10 cellular contexts compared by ENCODE assay signal in genomic region chr20:47727909-47728361, GRCh38. TPM values are rescaled to one million over a fixed set of nuclear protein-coding genes. Genes with fewer than 3 reads are reported as not detected.
DNase-seq lines count a peak whose midpoint lies in the region; ATAC-seq and TF ChIP-seq lines count a peak whose summit lies in the region.
"Had no signal": no experiment of that assay in that cellular context is flagged by ENCODE, and none has a peak within 500 bp of the region (broad histone marks: within the 10 kb centered on the region; RNA-seq: fewer than 3 reads in every experiment).

No MANE protein-coding gene starts in this region.

- H3K4me2 ChIP-seq in OCI-LY3 (ENCODE audit: low read length) = peak overlapping the region; percentile 89

- POLR2A ChIA-PET in activated CD4-positive, alpha-beta T cell treated with anti-CD3 and anti-CD28 coated beads, Interleukin-2, amount 10 ng/mL, durations not matched to agents 7 days and 5 days (lab: Charles Lee) = no interaction called here

- H3K27ac Mint-ChIP-seq in activated CD4-positive, alpha-beta T cell treated with anti-CD3 and anti-CD28 coated beads, Interleukin-2, amount 10 ng/mL, durations not matched to agents 7 days and 5 days = peak overlapping the region; percentile 98

- peak overlapping the region; percentile 40 for H3K9ac ChIP-seq in OCI-LY3 (ENCODE audit: low read length)

- no peak for TF ChIP-seq POLR2A in spleen (IDR thresholded peaks at IDR 0.05)

- H3K4me1 ChIP-seq in OCI-LY3 (ENCODE audit: low read length) (peaks cover 32% of the 10 kb centered on the region), left ventricle myocardium inferior (peaks cover 24% of the 10 kb centered on the region), spleen (peaks cover 18 to 59% (median 33%) of the 10 kb centered on the region in 6 donors)

- no peaks in the 10 kb centered on the region for H3K79me2 ChIP-seq in OCI-LY3 (ENCODE audit: low read length)

- WGBS in spleen, 5 donors = 25 to 41% (median 30%) methylated on average over 17 of the region's 17 CpGs

- peak overlapping the region; percentile 69 for H3K4me3 Mint-ChIP-seq in activated CD4-positive, alpha-beta T cell treated with anti-CD3 and anti-CD28 coated beads, Interleukin-2, amount 10 ng/mL, durations not matched to agents 7 days and 5 days

- DNase-seq in activated CD4-positive, alpha-beta T cell treated with anti-CD3 and anti-CD28 coated beads, Interleukin-2, amount 10 ng/mL, durations not matched to agents 7 days and 5 days = peak; percentile 12
- DNase-seq in activated CD4-positive, alpha-beta T cell treated with anti-CD3 and anti-CD28 coated beads for 48 hours = no peak
- DNase-seq in left ventricle myocardium inferior (no peak), spleen (peak; percentile 90), SKM-1 (lab: John Stamatoyannopoulos, UW; ENCODE audit: unreplicated experiment) (no peak), mucosa of gallbladder (ENCODE audit: low spot score) (no peak)
- DNase-seq: NCI-H1417, SW 1271 had no signal

- no peak for TF ChIP-seq CTCF in OCI-LY3 (IDR thresholded peaks at IDR 0.05; ENCODE audit: low read depth, low read length)
- TF ChIP-seq CTCF in left ventricle myocardium inferior (IDR thresholded peaks at IDR 0.05; ENCODE audit: borderline replicate concordance) = no peak
- no peak for TF ChIP-seq CTCF in spleen (IDR thresholded peaks at IDR 0.05 in 8 of 11, conservative IDR thresholded peaks at IDR 0.05 in 3 of 11)

- no peaks in the 10 kb centered on the region for H3K36me3 ChIP-seq in OCI-LY3 (replicated peaks; ENCODE audit: low read depth, low read length)
- no peaks in the 10 kb centered on the region for H3K36me3 ChIP-seq in left ventricle myocardium inferior
- no peaks in the 10 kb centered on the region for H3K36me3 ChIP-seq in spleen

- H3K9me3 ChIP-seq in OCI-LY3 (ENCODE audit: insufficient read depth, low read length) (no peaks in the 10 kb centered on the region), left ventricle myocardium inferior (replicated peaks) (no peaks in the 10 kb centered on the region), spleen (no peaks in the 10 kb centered on the region)

- H3K4me3 ChIP-seq in OCI-LY3 (ENCODE audit: low read length) (peak overlapping the region; percentile 73), left ventricle myocardium inferior (no peak overlapping the region), spleen (peak overlapping the region in 4 of 8 donors; percentile 8 to 57 (median 24))

- ATAC-seq in GM21619 (IDR thresholded peaks at IDR 0.05; ENCODE audit: unreplicated experiment) = no peak

- H3K27ac ChIP-seq in OCI-LY3 (ENCODE audit: low read length) = peak overlapping the region; percentile 67
- H3K27ac ChIP-seq in left ventricle myocardium inferior (replicated peaks) = peak overlapping the region; percentile 77
- peak overlapping the region; percentile 28 to 95 (median 86) for H3K27ac ChIP-seq in spleen

- peaks cover 9% of the 10 kb centered on the region for H3K36me3 Mint-ChIP-seq in activated CD4-positive, alpha-beta T cell treated with anti-CD3 and anti-CD28 coated beads, Interleukin-2, amount 10 ng/mL, durations not matched to agents 7 days and 5 days (ENCODE audit: low read depth)

- H3K27me3 ChIP-seq in OCI-LY3 (ENCODE audit: low read depth, low read length) = peaks cover 7% of the 10 kb centered on the region
- H3K27me3 ChIP-seq in left ventricle myocardium inferior (ENCODE audit: low read depth) = no peaks in the 10 kb centered on the region
- H3K27me3 ChIP-seq in spleen (replicated peaks in 1 of 7) = no peaks in the 10 kb centered on the region

- peaks cover 52% of the 10 kb centered on the region for H3K4me1 Mint-ChIP-seq in activated CD4-positive, alpha-beta T cell treated with anti-CD3 and anti-CD28 coated beads, Interleukin-2, amount 10 ng/mL, durations not matched to agents 7 days and 5 days

- H4K20me1 ChIP-seq in OCI-LY3 (ENCODE audit: insufficient read depth, low read length) = no peaks in the 10 kb centered on the region

- peak overlapping the region; percentile 67 for H2AFZ ChIP-seq in OCI-LY3 (ENCODE audit: low read depth, low read length)

- H3K9me3 Mint-ChIP-seq in activated CD4-positive, alpha-beta T cell treated with anti-CD3 and anti-CD28 coated beads, Interleukin-2, amount 10 ng/mL, durations not matched to agents 7 days and 5 days = no peaks in the 10 kb centered on the region

- CTCF ChIA-PET in activated CD4-positive, alpha-beta T cell treated with anti-CD3 and anti-CD28 coated beads, Interleukin-2, amount 10 ng/mL, durations not matched to agents 7 days and 5 days (lab: Charles Lee) = interaction anchor here (1.0 to 3.5 kb wide), 3 partner anchors 29 to 892 kb away, joined by 3 to 10 read pairs (median 5); no protein-coding TSS in a partner anchor

- intact Hi-C loops in left ventricle myocardium inferior (cut with micrococcal nuclease) (loop anchor here (10.0 kb wide), 1 partner anchor 47 kb away; no protein-coding TSS in a partner anchor), spleen (cut with DNase I; ENCODE audit: low total_unique reads) (no loop called here)

- peaks cover under 1% of the 10 kb centered on the region for H3K27me3 Mint-ChIP-seq in activated CD4-positive, alpha-beta T cell treated with anti-CD3 and anti-CD28 coated beads, Interleukin-2, amount 10 ng/mL, durations not matched to agents 7 days and 5 days

RNA-seq across cellular contexts. Expression of gene SULF2, which starts 57.3 kb away (rescaled TPM):
- total RNA-seq in activated CD4-positive, alpha-beta T cell treated with anti-CD3 and anti-CD28 coated beads, Interleukin-2, amount 10 ng/mL, durations not matched to agents 7 days and 5 days = under 1 TPM; 0.37 to 0.69 TPM
- total RNA-seq in left ventricle myocardium inferior (40.7 TPM), spleen (10 to 100 TPM in 6 of 7 donors, 1 to 10 TPM in 1; 9.3 to 49.1 (median 18.3) TPM), mucosa of gallbladder (74.8 TPM)
- polyA plus RNA-seq in spleen = 10 to 100 TPM in 1 of 3 donors, 1 to 10 TPM in 2; 5.5 to 24.6 (median 9.4) TPM

Comparison
In these comparisons a context has a peak if more than half of its experiments do, and no peak if none do; other contexts are left out.
1. DNase-seq: peak in activated CD4-positive, alpha-beta T cell treated with anti-CD3 and anti-CD28 coated beads, Interleukin-2, amount 10 ng/mL, durations not matched to agents 7 days and 5 days (single experiment) and spleen (single experiment); none in activated CD4-positive, alpha-beta T cell treated with anti-CD3 and anti-CD28 coated beads for 48 hours (single experiment), left ventricle myocardium inferior (single experiment), SKM-1 (single experiment) and mucosa of gallbladder (single experiment).
2. RNA of gene SULF2, which starts 57.3 kb away (total RNA-seq): 74.8 TPM in mucosa of gallbladder (single experiment), 40.7 TPM in left ventricle myocardium inferior (single experiment) and 9.3 to 49.1 TPM in spleen; 0.37 to 0.69 TPM in activated CD4-positive, alpha-beta T cell treated with anti-CD3 and anti-CD28 coated beads, Interleukin-2, amount 10 ng/mL, durations not matched to agents 7 days and 5 days; every median in the first group is over 4 times any median in the second.
3. Peak in every context shown above with its lines, with median percentiles within 50 percentile points of each other: H3K27ac ChIP-seq.